In the genomic region with DNA sequence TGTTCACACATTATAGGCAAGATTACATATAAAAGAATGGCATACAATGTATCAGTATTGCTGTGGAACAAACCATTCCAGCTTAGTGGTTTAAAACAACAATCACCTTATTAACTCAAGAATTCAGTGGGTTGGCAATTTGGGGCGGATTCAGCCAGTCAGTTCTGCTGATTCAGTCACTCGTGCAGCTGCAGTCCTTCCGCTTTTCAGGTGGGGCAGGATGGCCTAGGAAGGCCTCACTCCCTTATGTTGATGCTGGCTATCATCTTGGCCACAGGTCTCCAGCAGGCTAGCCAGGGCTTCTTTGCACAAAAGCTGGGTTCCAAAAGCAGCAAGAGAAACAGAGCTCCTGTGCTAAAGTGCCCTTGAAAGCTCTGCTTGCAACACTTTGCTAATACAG, we compare ENCODE assay signal across 25 cellular contexts.
"Had no signal": no experiment of that assay in that cellular context is flagged by ENCODE, and none has a peak within 500 bp of the region (broad histone marks: within the 10 kb centered on the region; RNA-seq: fewer than 3 reads in every experiment).

No MANE protein-coding gene starts in this region.

- H3K27ac Mint-ChIP-seq: activated B cell treated with CpG ODN at 0.5 μM for 24 hours; activated CD8-positive, alpha-beta memory T cell treated with anti-CD3 and anti-CD28 coated beads, Interleukin-2, amount 10 ng/mL, durations not matched to agents 7 days and 5 days; activated CD8-positive, alpha-beta T cell treated with anti-CD3 and anti-CD28 coated beads for 36 hours; activated naive CD4-positive, alpha-beta T cell treated with anti-CD3 and anti-CD28 coated beads, Interleukin-2, amount 10 ng/mL, durations not matched to agents 7 days and 5 days; activated naive CD8-positive, alpha-beta T cell treated with anti-CD3 and anti-CD28 coated beads, Interleukin-2, amount 10 ng/mL, durations not matched to agents 7 days and 5 days; mesothelial cell of epicardium; T-helper 17 cell had no signal

- H3K9me3 Mint-ChIP-seq: activated B cell treated with CpG ODN at 0.5 μM for 24 hours; activated CD8-positive, alpha-beta T cell treated with anti-CD3 and anti-CD28 coated beads for 36 hours; activated naive CD4-positive, alpha-beta T cell treated with anti-CD3 and anti-CD28 coated beads, Interleukin-2, amount 10 ng/mL, durations not matched to agents 7 days and 5 days; mesothelial cell of epicardium had no signal

- H3K9me3 ChIP-seq: spleen, transverse colon had no signal

- H3K36me3 ChIP-seq: spleen, transverse colon had no signal

- H3K36me3 Mint-ChIP-seq: activated CD8-positive, alpha-beta memory T cell treated with anti-CD3 and anti-CD28 coated beads, Interleukin-2, amount 10 ng/mL, durations not matched to agents 7 days and 5 days; activated naive CD4-positive, alpha-beta T cell treated with anti-CD3 and anti-CD28 coated beads, Interleukin-2, amount 10 ng/mL, durations not matched to agents 7 days and 5 days; activated naive CD8-positive, alpha-beta T cell treated with anti-CD3 and anti-CD28 coated beads, Interleukin-2, amount 10 ng/mL, durations not matched to agents 7 days and 5 days; mesothelial cell of epicardium; naive B cell had no signal

- H3K4me3 ChIP-seq: spleen, transverse colon had no signal

- H3K27ac ChIP-seq: spleen, transverse colon had no signal

- ATAC-seq: activated CD8-positive, alpha-beta memory T cell treated with anti-CD3 and anti-CD28 coated beads, Interleukin-2, amount 10 ng/mL, durations not matched to agents 7 days and 5 days; activated CD8-positive, alpha-beta T cell treated with anti-CD3 and anti-CD28 coated beads for 36 hours; esophagus mucosa; left ventricle myocardium superior; right cardiac atrium; T-helper 17 cell had no signal

- H3K4me1 ChIP-seq: spleen, transverse colon had no signal

- H3K27me3 ChIP-seq: spleen, transverse colon had no signal

- H3K27me3 Mint-ChIP-seq: activated B cell treated with CpG ODN at 0.5 μM for 24 hours; activated CD8-positive, alpha-beta memory T cell treated with anti-CD3 and anti-CD28 coated beads, Interleukin-2, amount 10 ng/mL, durations not matched to agents 7 days and 5 days; activated CD8-positive, alpha-beta T cell treated with anti-CD3 and anti-CD28 coated beads for 36 hours; activated naive CD4-positive, alpha-beta T cell treated with anti-CD3 and anti-CD28 coated beads, Interleukin-2, amount 10 ng/mL, durations not matched to agents 7 days and 5 days; T-helper 17 cell had no signal

- H3K4me1 Mint-ChIP-seq: activated B cell treated with CpG ODN at 0.5 μM for 24 hours; activated CD8-positive, alpha-beta memory T cell treated with anti-CD3 and anti-CD28 coated beads, Interleukin-2, amount 10 ng/mL, durations not matched to agents 7 days and 5 days; activated naive CD4-positive, alpha-beta T cell treated with anti-CD3 and anti-CD28 coated beads, Interleukin-2, amount 10 ng/mL, durations not matched to agents 7 days and 5 days; activated naive CD8-positive, alpha-beta T cell treated with anti-CD3 and anti-CD28 coated beads, Interleukin-2, amount 10 ng/mL, durations not matched to agents 7 days and 5 days; mesothelial cell of epicardium; naive B cell; T-helper 17 cell had no signal

- DNase-seq: activated B cell treated with CpG ODN at 0.5 μM for 24 hours; activated CD4-positive, alpha-beta T cell treated with anti-CD3 and anti-CD28 coated beads, Interleukin-2, amount 50 U/mL, for 1 hour; activated CD8-positive, alpha-beta memory T cell treated with anti-CD3 and anti-CD28 coated beads, Interleukin-2, amount 10 ng/mL, durations not matched to agents 7 days and 5 days; activated CD8-positive, alpha-beta T cell treated with anti-CD3 and anti-CD28 coated beads for 36 hours; activated gamma-delta T cell; activated naive CD4-positive, alpha-beta T cell treated with anti-CD3 and anti-CD28 coated beads, Interleukin-2, amount 10 ng/mL, durations not matched to agents 7 days and 5 days; activated naive CD8-positive, alpha-beta T cell treated with anti-CD3 and anti-CD28 coated beads, Interleukin-2, amount 10 ng/mL, durations not matched to agents 7 days and 5 days; amniotic stem cell; caudate nucleus; cortex of kidney; foreskin fibroblast; head of caudate nucleus; hippocampal formation; left ventricle myocardium superior; naive B cell; occipital lobe; right cardiac atrium; spleen; stimulated activated naive CD4-positive, alpha-beta T cell; SW 1271; T-helper 17 cell; T1000; transverse colon had no signal

- H3K4me3 Mint-ChIP-seq: activated B cell treated with CpG ODN at 0.5 μM for 24 hours; activated CD8-positive, alpha-beta memory T cell treated with anti-CD3 and anti-CD28 coated beads, Interleukin-2, amount 10 ng/mL, durations not matched to agents 7 days and 5 days; activated CD8-positive, alpha-beta T cell treated with anti-CD3 and anti-CD28 coated beads for 36 hours; activated naive CD4-positive, alpha-beta T cell treated with anti-CD3 and anti-CD28 coated beads, Interleukin-2, amount 10 ng/mL, durations not matched to agents 7 days and 5 days; activated naive CD8-positive, alpha-beta T cell treated with anti-CD3 and anti-CD28 coated beads, Interleukin-2, amount 10 ng/mL, durations not matched to agents 7 days and 5 days; mesothelial cell of epicardium; naive B cell; T-helper 17 cell had no signal
